Comparison of ENCODE assay signal across 23 cellular contexts in genomic region chr4:80053140-80053910, GRCh38. TPM values are rescaled to one million over a fixed set of nuclear protein-coding genes. Genes with fewer than 3 reads are reported as not detected.
DNase-seq lines count a peak whose midpoint lies in the region; ATAC-seq, FAIRE-seq and TF ChIP-seq lines count a peak whose summit lies in the region.
"Had no signal": no experiment of that assay in that cellular context is flagged by ENCODE, and none has a peak within 500 bp of the region (broad histone marks: within the 10 kb centered on the region; RNA-seq: fewer than 3 reads in every experiment).

No MANE protein-coding gene starts in this region.

- H2AFZ ChIP-seq in Loucy (ENCODE audit: low read length): no peak overlapping the region

- TF ChIP-seq CTCF in Loucy (conservative IDR thresholded peaks at IDR 0.05; ENCODE audit: low read length) (no peak), fibroblast of the aortic adventitia (IDR thresholded peaks at IDR 0.05; ENCODE audit: insufficient read depth, low read length) (no peak)

- H3K4me3 ChIP-seq in Loucy (ENCODE audit: low read length, poor library complexity, severe bottlenecking) (no peak overlapping the region), adipocyte (ENCODE audit: low read length) (no peak overlapping the region), fibroblast of the aortic adventitia (ENCODE audit: low read depth, low read length) (no peak overlapping the region), small intestine (ENCODE audit: low read depth in 1 of 2, low read length in 2 of 2) (no peak overlapping the region)
- H3K4me3 ChIP-seq: body of pancreas, heart right ventricle, SJSA1, skin epidermis, upper lobe of left lung had no signal

- H3K4me2 ChIP-seq in Loucy (ENCODE audit: low read depth, low read length, poor library complexity, severe bottlenecking): peak overlapping the region; percentile 23

- peaks cover 80% of the 10 kb centered on the region for H3K36me3 ChIP-seq in Loucy (ENCODE audit: insufficient read depth, low read length)
- peaks cover 67% of the 10 kb centered on the region for H3K36me3 ChIP-seq in adipocyte (ENCODE audit: control insufficient read depth, insufficient read depth, low read length, severe bottlenecking)
- H3K36me3 ChIP-seq in small intestine (ENCODE audit: control insufficient read depth in 2 of 2, insufficient read depth in 2 of 2, low read length in 2 of 2): peaks cover 0 to 12% of the 10 kb centered on the region in 2 donors

- H3K27me3 ChIP-seq in Loucy (ENCODE audit: insufficient read depth, low read length, poor library complexity, severe bottlenecking) (no peaks in the 10 kb centered on the region), adipocyte (replicated peaks; ENCODE audit: control insufficient read depth, insufficient read depth, low read length) (no peaks in the 10 kb centered on the region), small intestine (ENCODE audit: control insufficient read depth in 2 of 2, insufficient read depth in 2 of 2, low read length in 2 of 2) (no peaks in the 10 kb centered on the region)
- H3K27me3 ChIP-seq: body of pancreas, heart right ventricle, SJSA1, upper lobe of left lung had no signal

- H3K9me3 ChIP-seq in Loucy (ENCODE audit: insufficient read depth, low read depth, low read length) (no peaks in the 10 kb centered on the region), adipocyte (ENCODE audit: control insufficient read depth, low read length) (no peaks in the 10 kb centered on the region), small intestine (ENCODE audit: control insufficient read depth, low read depth) (no peaks in the 10 kb centered on the region)
- H3K9me3 ChIP-seq: body of pancreas, heart right ventricle, SJSA1, upper lobe of left lung had no signal

- no peak for ATAC-seq in GM18511 (IDR thresholded peaks at IDR 0.05; ENCODE audit: unreplicated experiment)
- ATAC-seq: body of pancreas; heart right ventricle; left ventricle myocardium superior; stimulated activated naive B cell treated with anti-CD40 and anti-IgM and Interleukin-4, amounts not matched to agents 10 μg/mL and 1 μg/mL and 100 μg/mL, for 72 hours had no signal

- H3F3A ChIP-seq in Loucy (ENCODE audit: low read depth): no peaks in the 10 kb centered on the region

- H3K4me1 ChIP-seq in Loucy (ENCODE audit: insufficient read depth, low read length, poor library complexity, severe bottlenecking) (peaks cover 40% of the 10 kb centered on the region), adipocyte (ENCODE audit: control insufficient read depth, insufficient read depth, low read length) (peaks cover 62% of the 10 kb centered on the region), small intestine (ENCODE audit: control insufficient read depth in 2 of 2, insufficient read depth in 1 of 2, low read depth in 1 of 2, low read length in 1 of 2) (peaks cover 0 to 4% of the 10 kb centered on the region in 2 donors)
- H3K4me1 ChIP-seq: body of pancreas, SJSA1 had no signal

- peaks cover 29% of the 10 kb centered on the region for H4K20me1 ChIP-seq in Loucy (ENCODE audit: insufficient read depth, low read length, poor library complexity, severe bottlenecking)

- DNase-seq in adipocyte (ENCODE audit: low read depth) (peak; percentile 59), fibroblast of the aortic adventitia (ENCODE audit: low read depth) (peak; percentile 69), small intestine (no peak), MV-4-11 (lab: John Stamatoyannopoulos, UW) (no peak), D341Med (ENCODE audit: low spot score) (no peak)
- DNase-seq: activated CD4-positive, CD25-positive, alpha-beta regulatory T cell; activated naive CD4-positive, alpha-beta T cell treated with anti-CD3 and anti-CD28 coated beads for 36 hours; body of pancreas; C1 segment of cervical spinal cord; effector CD4-positive, alpha-beta T cell; foreskin melanocyte; heart right ventricle; left ventricle myocardium superior; NCI-H1092 treated with DMSO at 0.1 percent for 48 hours; NCI-H1694 treated with DMSO at 0.1 percent for 48 hours; stimulated activated naive B cell treated with anti-CD40 and anti-IgM and Interleukin-4, amounts not matched to agents 10 μg/mL and 1 μg/mL and 100 μg/mL, for 72 hours; upper lobe of left lung had no signal

- 76 to 94% (median 91%) methylated on average over 1 of the region's 1 CpG for WGBS in small intestine, 3 donors

- no peaks in the 10 kb centered on the region for H3K9me2 ChIP-seq in Loucy (replicated peaks; ENCODE audit: low read depth, low read length)

- no peak overlapping the region for H3K27ac ChIP-seq in small intestine (ENCODE audit: low read depth in 1 of 2, low read length in 1 of 2)
- H3K27ac ChIP-seq: body of pancreas, SJSA1, upper lobe of left lung had no signal

- no peak overlapping the region for H3K9ac ChIP-seq in Loucy (ENCODE audit: low read depth, low read length, poor library complexity, severe bottlenecking)
- peak overlapping the region; percentile 40 for H3K9ac ChIP-seq in adipocyte (ENCODE audit: low read length)

- peaks cover 93% of the 10 kb centered on the region for H3K79me2 ChIP-seq in Loucy (ENCODE audit: insufficient read depth, low read length)

- FAIRE-seq in small intestine (lab: Jason Lieb, UNC): peak; percentile 30
- FAIRE-seq: keratinocyte, TTC549 had no signal

RNA-seq across cellular contexts. Expression of gene ANTXR2, which starts 19.7 kb away (rescaled TPM):
- 183 and 271 TPM in 2 replicates for total RNA-seq in fibroblast of the aortic adventitia (ENCODE audit: low replicate concordance)
- polyA plus RNA-seq in small intestine: 10 to 100 TPM in 1 of 3 donors, 1 to 10 TPM in 2; 3.6 to 13.7 (median 7.3) TPM

Comparison
In these comparisons a context has a peak if more than half of its experiments do, and no peak if none do; other contexts are left out.
1. DNase-seq: peak in adipocyte (single experiment) and fibroblast of the aortic adventitia (single experiment); none in small intestine (single experiment), MV-4-11 (single experiment) and D341Med (single experiment).